ENCODE assay signal across 11 cellular contexts in genomic region chr7:36208997-36209813, GRCh38. TPM values are rescaled to one million over a fixed set of nuclear protein-coding genes. Genes with fewer than 3 reads are reported as not detected.
A peak's percentile ranks its signal among the peaks of the same experiment; 100 is the strongest.
DNase-seq lines count a peak whose midpoint lies in the region; ATAC-seq, FAIRE-seq and TF ChIP-seq lines count a peak whose summit lies in the region.
"Had no signal": no experiment of that assay in that cellular context is flagged by ENCODE, and none has a peak within 500 bp of the region (broad histone marks: within the 10 kb centered on the region; RNA-seq: fewer than 3 reads in every experiment).

No MANE protein-coding gene starts in this region.

- no peak overlapping the region for H3K4me3 ChIP-seq in BLaER1 treated with 17β-estradiol and CSF1 and Interleukin-3, amounts not matched to agents 10 nM and 100 nM
- H3K4me3 ChIP-seq in bronchial epithelial cell (ENCODE audit: low read depth, low read length): no peak overlapping the region

- no peak for ATAC-seq in GM19463 (IDR thresholded peaks at IDR 0.05; ENCODE audit: unreplicated experiment)

- FAIRE-seq in bronchial epithelial cell (lab: Jason Lieb, UNC) (no peak), GM12892 (lab: Jason Lieb, UNC) (no peak)

- peak overlapping the region in 5 of 11 experiments; percentile 63 to 85 (median 79); a peak in 8 of 22 replicates for H3K9ac ChIP-seq in BLaER1 treated with 17β-estradiol and CSF1 and Interleukin-3, amounts not matched to agents 10 nM and 100 nM

- DNase-seq in NAMALWA (ENCODE audit: low spot score): peak; percentile 30
- peak; percentile 44 for DNase-seq in bronchial epithelial cell (ENCODE audit: low read depth)
- DNase-seq in nephron progenitor cell: no peak
- no peak for DNase-seq in stimulated activated CD4-positive, alpha-beta T cell treated with anti-CD3 and anti-CD28 coated beads, Interleukin-1b, Interleukin-23, amount 100 ng/mL, for 48 hours
- no peak for DNase-seq in NCI-H146 treated with DMSO at 0.1 percent for 48 hours (lab: John Stamatoyannopoulos, UW; ENCODE audit: unreplicated experiment)
- no peak for DNase-seq in GM12892 (ENCODE audit: insufficient read length)
- DNase-seq: activated CD8-positive, alpha-beta memory T cell treated with anti-CD3 and anti-CD28 coated beads, Interleukin-2, amount 50 U/mL, for 4 hours; Calu3; NCI-H510A had no signal

- H3K9me3 ChIP-seq in BLaER1 treated with 17β-estradiol and CSF1 and Interleukin-3, amounts not matched to agents 10 nM and 100 nM (replicated peaks in 1 of 11): peaks cover 0 to 12% (median 0%) of the 10 kb centered on the region in 11 experiments; a peak in 2 of 22 replicates

- H3K27me3 Mint-ChIP-seq in nephron progenitor cell (ENCODE audit: low read depth, poor library complexity): no peaks in the 10 kb centered on the region

- peaks cover 0 to 31% (median 0%) of the 10 kb centered on the region in 11 experiments; a peak in 7 of 22 replicates for H3K36me3 ChIP-seq in BLaER1 treated with 17β-estradiol and CSF1 and Interleukin-3, amounts not matched to agents 10 nM and 100 nM
- no peaks in the 10 kb centered on the region for H3K36me3 ChIP-seq in bronchial epithelial cell (ENCODE audit: control insufficient read depth, insufficient read depth, low read length)

- H3K9me3 Mint-ChIP-seq in nephron progenitor cell: peaks cover 11% of the 10 kb centered on the region

- peak overlapping the region in 9 of 11 experiments; percentile 19 to 94 (median 79); a peak in 17 of 22 replicates for H3K27ac ChIP-seq in BLaER1 treated with 17β-estradiol and CSF1 and Interleukin-3, amounts not matched to agents 10 nM and 100 nM

- H3K27me3 ChIP-seq in BLaER1 treated with 17β-estradiol and CSF1 and Interleukin-3, amounts not matched to agents 10 nM and 100 nM: no peaks in the 10 kb centered on the region
- H3K27me3 ChIP-seq in bronchial epithelial cell (ENCODE audit: control insufficient read depth, insufficient read depth, low read length): no peaks in the 10 kb centered on the region

- H3K4me3 Mint-ChIP-seq in nephron progenitor cell: no peak overlapping the region

- no peak for TF ChIP-seq POLR2A in GM12892 (IDR thresholded peaks at IDR 0.05; ENCODE audit: low read depth, low read length)

- peaks cover 12% of the 10 kb centered on the region for H3K36me3 Mint-ChIP-seq in nephron progenitor cell (ENCODE audit: low read depth)

- peaks cover 0 to 10% (median 0%) of the 10 kb centered on the region in 11 experiments; a peak in 2 of 22 replicates for H4K20me1 ChIP-seq in BLaER1 treated with 17β-estradiol and CSF1 and Interleukin-3, amounts not matched to agents 10 nM and 100 nM

- peak overlapping the region; percentile 71 for H3K27ac Mint-ChIP-seq in nephron progenitor cell

- TF ChIP-seq CTCF in bronchial epithelial cell (IDR thresholded peaks at IDR 0.05; ENCODE audit: insufficient read depth, low read length, severe bottlenecking): no peak
- TF ChIP-seq CTCF in nephron progenitor cell (IDR thresholded peaks at IDR 0.05): no peak

- H3K4me1 ChIP-seq in BLaER1 treated with 17β-estradiol and CSF1 and Interleukin-3, amounts not matched to agents 10 nM and 100 nM: peaks cover 35 to 91% (median 45%) of the 10 kb centered on the region in 10 experiments

- peak overlapping the region; percentile 63 to 93 (median 77) for H3K4me2 ChIP-seq in BLaER1 treated with 17β-estradiol and CSF1 and Interleukin-3, amounts not matched to agents 10 nM and 100 nM

- peaks cover 83% of the 10 kb centered on the region for H3K4me1 Mint-ChIP-seq in nephron progenitor cell

RNA-seq across cellular contexts. Expression of gene EEPD1, which starts 56.2 kb away (rescaled TPM):
- total RNA-seq in bronchial epithelial cell: 2.3 and 2.9 TPM in 2 replicates
- 2.7 TPM for polyA plus RNA-seq in GM12892 (2012; ENCODE audit: missing spikeins)

Comparison
In these comparisons a context has a peak if more than half of its experiments do, and no peak if none do; other contexts are left out.
1. DNase-seq: peak in NAMALWA (single experiment) and bronchial epithelial cell (single experiment); none in nephron progenitor cell (single experiment), stimulated activated CD4-positive, alpha-beta T cell treated with anti-CD3 and anti-CD28 coated beads, Interleukin-1b, Interleukin-23, amount 100 ng/mL, for 48 hours (single experiment), NCI-H146 treated with DMSO at 0.1 percent for 48 hours (single experiment) and GM12892 (single experiment).